Comparison of ENCODE assay signal across 8 cellular contexts in the genomic region with DNA sequence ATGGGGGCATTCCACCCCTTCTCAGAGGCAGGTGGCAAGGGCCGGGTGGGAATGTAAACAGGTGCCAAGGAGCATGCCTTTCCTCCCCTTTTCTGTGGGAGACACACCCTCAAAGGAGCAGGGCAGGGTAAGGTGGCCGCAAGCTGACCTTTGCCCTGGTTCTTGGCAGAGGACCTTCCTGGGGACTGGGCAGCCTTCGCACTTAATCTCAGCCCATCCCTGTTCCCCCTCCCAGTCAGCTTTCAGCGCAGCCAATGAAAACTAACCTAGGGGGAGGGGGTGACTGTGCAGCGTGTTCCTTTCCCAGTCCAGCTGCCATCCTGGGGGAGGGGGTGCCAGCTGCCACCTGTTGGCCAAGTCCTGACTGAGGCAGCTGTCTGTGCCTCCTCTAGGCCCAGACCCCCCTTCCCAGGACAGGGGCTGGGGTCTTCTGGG. TPM values are rescaled to one million over a fixed set of nuclear protein-coding genes. Genes with fewer than 3 reads are reported as not detected.
DNase-seq lines count a peak whose midpoint lies in the region; ATAC-seq lines count a peak whose summit lies in the region.

No MANE protein-coding gene starts in this region.

- no peaks in the 10 kb centered on the region for H3K27me3 Mint-ChIP-seq in activated T-cell treated with anti-CD3 and anti-CD28 coated beads, Interleukin-2, amount 50 U/mL, for 4 hours (ENCODE audit: low read depth)
- no peaks in the 10 kb centered on the region for H3K27me3 Mint-ChIP-seq in T-helper 17 cell

- H3K9me3 Mint-ChIP-seq in activated T-cell treated with anti-CD3 and anti-CD28 coated beads, Interleukin-2, amount 50 U/mL, for 4 hours: no peaks in the 10 kb centered on the region

- H3K4me1 Mint-ChIP-seq in activated T-cell treated with anti-CD3 and anti-CD28 coated beads, Interleukin-2, amount 50 U/mL, for 4 hours (ENCODE audit: low read depth): peaks cover 23% of the 10 kb centered on the region
- H3K4me1 Mint-ChIP-seq in T-helper 17 cell: peaks cover 13% of the 10 kb centered on the region

- no peak for DNase-seq in activated T-cell treated with anti-CD3 and anti-CD28 coated beads, Interleukin-2, amount 50 U/mL, for 4 hours
- no peak for DNase-seq in activated T-cell treated with anti-CD3 and anti-CD28 coated beads, Interleukin-2, amount 50 U/mL, for 1 hour
- DNase-seq in T-helper 17 cell (no peak), head of caudate nucleus (peak in 41 of 42 donors; percentile 28 to 88 (median 65))

- H3K27ac ChIP-seq in skin epidermis: peak overlapping the region in 16 of 21 experiments; percentile 8 to 98 (median 93)

- peak overlapping the region; percentile 86 for H3K27ac Mint-ChIP-seq in T-helper 17 cell

- intact Hi-C loops in head of caudate nucleus (cut with DNase I): no loop called here

- peaks cover 3% of the 10 kb centered on the region for H3K36me3 Mint-ChIP-seq in activated T-cell treated with anti-CD3 and anti-CD28 coated beads, Interleukin-2, amount 50 U/mL, for 4 hours (ENCODE audit: insufficient read depth)
- H3K36me3 Mint-ChIP-seq in T-helper 17 cell (ENCODE audit: low read depth): no peaks in the 10 kb centered on the region

- no peaks in the 10 kb centered on the region for H3K9me3 ChIP-seq in T-helper 17 cell (ENCODE audit: control insufficient read depth, low read length, poor library complexity, severe bottlenecking)

- H3K4me3 ChIP-seq in skin epidermis: peak overlapping the region in 3 of 7 experiments; percentile 58 to 82 (median 66)

- no peak for ATAC-seq in activated T-cell treated with anti-CD3 and anti-CD28 coated beads, Interleukin-2, amount 50 U/mL, for 4 hours
- ATAC-seq in T-helper 17 cell (no peak), HG02642 (IDR thresholded peaks at IDR 0.05; ENCODE audit: poor library complexity, unreplicated experiment) (no peak), HG02763 (IDR thresholded peaks at IDR 0.05; ENCODE audit: unreplicated experiment) (no peak), GM19035 (IDR thresholded peaks at IDR 0.05; ENCODE audit: unreplicated experiment) (no peak)

- H3K4me3 Mint-ChIP-seq in activated T-cell treated with anti-CD3 and anti-CD28 coated beads, Interleukin-2, amount 50 U/mL, for 4 hours: peak overlapping the region; percentile 91
- H3K4me3 Mint-ChIP-seq in T-helper 17 cell: peak overlapping the region; percentile 89

RNA-seq across cellular contexts. Expression of a gene that starts 2.8 kb away (rescaled TPM):
- 100 to 1,000 TPM; 221 to 247 (median 229) TPM for total RNA-seq in activated T-cell treated with anti-CD3 and anti-CD28 coated beads, Interleukin-2, amount 50 U/mL, for 4 hours
- 100 to 1,000 TPM; 326 to 362 TPM for total RNA-seq in T-helper 17 cell

RNA-seq across cellular contexts. Expression of a gene that starts 18.0 kb away (rescaled TPM):
- 1 to 10 TPM; 5.8 to 7.7 (median 7.6) TPM for total RNA-seq in activated T-cell treated with anti-CD3 and anti-CD28 coated beads, Interleukin-2, amount 50 U/mL, for 4 hours
- total RNA-seq in T-helper 17 cell: 1 to 10 TPM; 5.8 to 8.8 TPM

RNA-seq across cellular contexts. Expression of a gene that starts 20.6 kb away (rescaled TPM):
- total RNA-seq in activated T-cell treated with anti-CD3 and anti-CD28 coated beads, Interleukin-2, amount 50 U/mL, for 4 hours: 10 to 100 TPM; 20.8 to 28.5 (median 23.8) TPM
- 1 to 10 TPM; 1.1 to 1.4 TPM for total RNA-seq in T-helper 17 cell

RNA-seq across cellular contexts. Expression of a gene that starts 26.8 kb away (rescaled TPM):
- 1,000 to 10,000 TPM; 2,218 to 2,392 (median 2,312) TPM for total RNA-seq in activated T-cell treated with anti-CD3 and anti-CD28 coated beads, Interleukin-2, amount 50 U/mL, for 4 hours
- total RNA-seq in T-helper 17 cell: 1,000 to 10,000 TPM; 2,757 to 2,860 TPM

RNA-seq across cellular contexts. Expression of a gene that starts 29.0 kb away (rescaled TPM):
- 100 to 1,000 TPM in 1 of 3 donors, 10 to 100 TPM in 2; 11.3 to 100 (median 14.1) TPM for total RNA-seq in activated T-cell treated with anti-CD3 and anti-CD28 coated beads, Interleukin-2, amount 50 U/mL, for 4 hours
- total RNA-seq in T-helper 17 cell: 10 to 100 TPM in 1 of 2 donors, 1 to 10 TPM in 1; 8.3 to 24.3 TPM

Comparison
In these comparisons a context has a peak if more than half of its experiments do, and no peak if none do; other contexts are left out.
1. DNase-seq: peak in head of caudate nucleus (41 of 42); none in activated T-cell treated with anti-CD3 and anti-CD28 coated beads, Interleukin-2, amount 50 U/mL, for 4 hours (single experiment), activated T-cell treated with anti-CD3 and anti-CD28 coated beads, Interleukin-2, amount 50 U/mL, for 1 hour (single experiment) and T-helper 17 cell (0 of 3).
2. RNA of a gene that starts 20.6 kb away (total RNA-seq): 20.8 to 28.5 TPM in activated T-cell treated with anti-CD3 and anti-CD28 coated beads, Interleukin-2, amount 50 U/mL, for 4 hours; 1.1 to 1.4 TPM in T-helper 17 cell; every median in the first group is over 4 times any median in the second.